ENCODE assay signal across 8 cellular contexts in the genomic region with DNA sequence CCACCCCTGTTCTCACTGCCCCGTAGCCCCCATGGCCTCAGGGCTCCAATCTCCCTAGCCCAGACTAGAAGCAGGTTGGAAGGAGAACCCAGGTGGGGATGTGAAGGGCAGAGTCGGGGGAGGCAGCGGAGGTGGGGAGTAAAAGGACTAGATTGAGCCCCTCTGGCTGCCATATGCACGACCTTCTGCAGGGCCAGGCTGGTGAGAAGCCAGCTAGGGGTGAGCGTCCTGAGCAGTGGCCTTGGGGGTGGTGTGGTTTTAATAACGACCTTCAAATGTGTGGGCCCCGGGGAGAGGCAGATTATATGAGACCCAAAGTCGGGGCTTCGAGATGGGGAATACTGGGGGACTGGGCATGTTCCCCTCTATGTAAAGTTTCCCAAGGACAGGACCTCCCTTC.
DNase-seq lines count a peak whose midpoint lies in the region; FAIRE-seq and TF ChIP-seq lines count a peak whose summit lies in the region.

No MANE protein-coding gene starts in this region.

- POLR2A ChIA-PET in activated CD4-positive, alpha-beta memory T cell treated with anti-CD3 and anti-CD28 coated beads, Interleukin-2, amount 10 ng/mL, durations not matched to agents 7 days and 5 days (lab: Charles Lee), result no interaction called here
- POLR2A ChIA-PET in activated CD4-positive, alpha-beta memory T cell treated with anti-CD3 and anti-CD28 coated beads for 36 hours (lab: Charles Lee), result interaction anchor here (1.0 to 4.7 kb wide), 2 partner anchors 11 to 21 kb away, joined by 3 to 22 read pairs; no protein-coding TSS in a partner anchor

- WGBS in testis, 2 donors, result 40 to 42% methylated on average over 9 of the region's 9 CpGs

- H3K27me3 ChIP-seq in astrocyte (ENCODE audit: insufficient read depth, low read length) (no peaks in the 10 kb centered on the region), mucosa of rectum (ENCODE audit: control insufficient read depth in 2 of 2, insufficient read depth in 2 of 2, low read length in 2 of 2) (no peaks in the 10 kb centered on the region), testis (no peaks in the 10 kb centered on the region)

- no peak overlapping the region for H2AFZ ChIP-seq in astrocyte (ENCODE audit: low read depth, low read length)

- H3K4me3 ChIP-seq in astrocyte (ENCODE audit: insufficient read depth, low read depth, low read length) (no peak overlapping the region), mucosa of rectum (ENCODE audit: low read length in 2 of 2) (peak overlapping the region in 1 of 2 donors; percentile 48), testis (peak overlapping the region in 1 of 2 donors; percentile 70)

- H3K9ac ChIP-seq in astrocyte (ENCODE audit: low read length) (peak overlapping the region; percentile 87), mucosa of rectum (ENCODE audit: low read depth in 1 of 2, low read length in 2 of 2) (peak overlapping the region in 1 of 2 donors; percentile 83)

- H3K27ac ChIP-seq in astrocyte (ENCODE audit: low read depth, low read length) (peak overlapping the region; percentile 94), mucosa of rectum (ENCODE audit: low read depth in 2 of 2, low read length in 2 of 2) (peak overlapping the region; percentile 96 to 97), testis (peak overlapping the region; percentile 97 to 99)

- no peaks in the 10 kb centered on the region for H3K36me3 ChIP-seq in astrocyte (ENCODE audit: insufficient read depth, low read length)
- no peaks in the 10 kb centered on the region for H3K36me3 ChIP-seq in mucosa of rectum (ENCODE audit: control insufficient read depth in 2 of 2, insufficient read depth in 2 of 2, low read length in 2 of 2)
- no peaks in the 10 kb centered on the region for H3K36me3 ChIP-seq in testis (ENCODE audit: low read depth, missing control alignments)

- H3K36me3 Mint-ChIP-seq in activated CD4-positive, alpha-beta memory T cell treated with anti-CD3 and anti-CD28 coated beads, Interleukin-2, amount 10 ng/mL, durations not matched to agents 7 days and 5 days (ENCODE audit: low read depth), result no peaks in the 10 kb centered on the region
- no peaks in the 10 kb centered on the region for H3K36me3 Mint-ChIP-seq in activated CD4-positive, alpha-beta memory T cell treated with anti-CD3 and anti-CD28 coated beads for 36 hours
- no peaks in the 10 kb centered on the region for H3K36me3 Mint-ChIP-seq in astrocyte (ENCODE audit: low read depth, unreplicated experiment)

- H3K79me2 ChIP-seq in astrocyte (ENCODE audit: insufficient read depth, low read length), result no peaks in the 10 kb centered on the region

- H3K4me1 Mint-ChIP-seq in activated CD4-positive, alpha-beta memory T cell treated with anti-CD3 and anti-CD28 coated beads, Interleukin-2, amount 10 ng/mL, durations not matched to agents 7 days and 5 days, result peaks cover 30% of the 10 kb centered on the region
- H3K4me1 Mint-ChIP-seq in activated CD4-positive, alpha-beta memory T cell treated with anti-CD3 and anti-CD28 coated beads for 36 hours (ENCODE audit: low read depth), result peaks cover 30% of the 10 kb centered on the region
- peaks cover 22% of the 10 kb centered on the region for H3K4me1 Mint-ChIP-seq in astrocyte (ENCODE audit: low read depth, unreplicated experiment)

- TF ChIP-seq CTCF in astrocyte (IDR thresholded peaks at IDR 0.05; ENCODE audit: insufficient read depth, low read depth, low read length), result no peak
- TF ChIP-seq CTCF in testis (IDR thresholded peaks at IDR 0.05), result no peak

- H3K9me3 Mint-ChIP-seq in activated CD4-positive, alpha-beta memory T cell treated with anti-CD3 and anti-CD28 coated beads, Interleukin-2, amount 10 ng/mL, durations not matched to agents 7 days and 5 days, result no peaks in the 10 kb centered on the region
- H3K9me3 Mint-ChIP-seq in activated CD4-positive, alpha-beta memory T cell treated with anti-CD3 and anti-CD28 coated beads for 36 hours, result no peaks in the 10 kb centered on the region
- no peaks in the 10 kb centered on the region for H3K9me3 Mint-ChIP-seq in astrocyte (ENCODE audit: unreplicated experiment)

- H3K27ac Mint-ChIP-seq in activated CD4-positive, alpha-beta memory T cell treated with anti-CD3 and anti-CD28 coated beads, Interleukin-2, amount 10 ng/mL, durations not matched to agents 7 days and 5 days, result no peak overlapping the region
- no peak overlapping the region for H3K27ac Mint-ChIP-seq in activated CD4-positive, alpha-beta memory T cell treated with anti-CD3 and anti-CD28 coated beads for 36 hours
- H3K27ac Mint-ChIP-seq in astrocyte (ENCODE audit: unreplicated experiment), result peak overlapping the region; percentile 88

- intact Hi-C loops in activated CD4-positive, alpha-beta memory T cell treated with anti-CD3 and anti-CD28 coated beads for 36 hours (cut with micrococcal nuclease), result loop anchor here (5.0 kb wide), 1 partner anchor 69 kb away; no protein-coding TSS in a partner anchor
- intact Hi-C loops in testis (cut with DNase I; ENCODE audit: low total_unique reads), result loop anchor here (10.0 kb wide), 1 partner anchor 337 kb away; no protein-coding TSS in a partner anchor

- peaks cover 44% of the 10 kb centered on the region for H3K4me1 ChIP-seq in astrocyte (ENCODE audit: insufficient read depth, low read length)
- H3K4me1 ChIP-seq in mucosa of rectum (ENCODE audit: control insufficient read depth in 2 of 2, insufficient read depth in 2 of 2, low read length in 2 of 2), result peaks cover 29 to 34% of the 10 kb centered on the region in 2 donors
- peaks cover 75% of the 10 kb centered on the region for H3K4me1 ChIP-seq in testis

- no peak for TF ChIP-seq POLR2A in testis (IDR thresholded peaks at IDR 0.05)

- CTCF ChIA-PET in activated CD4-positive, alpha-beta memory T cell treated with anti-CD3 and anti-CD28 coated beads, Interleukin-2, amount 10 ng/mL, durations not matched to agents 7 days and 5 days (lab: Charles Lee), result interaction anchor here (1.1 kb wide), 1 partner anchor 23 kb away, joined by 3 read pairs; no protein-coding TSS in a partner anchor
- CTCF ChIA-PET in activated CD4-positive, alpha-beta memory T cell treated with anti-CD3 and anti-CD28 coated beads for 36 hours (lab: Charles Lee), result interaction anchor here (1.8 kb wide), 1 partner anchor 341 kb away, joined by 4 read pairs; no protein-coding TSS in a partner anchor

- no peak for DNase-seq in activated CD4-positive, alpha-beta memory T cell treated with anti-CD3 and anti-CD28 coated beads, Interleukin-2, amount 10 ng/mL, durations not matched to agents 7 days and 5 days
- no peak for DNase-seq in activated CD4-positive, alpha-beta memory T cell treated with anti-CD3 and anti-CD28 coated beads for 36 hours
- no peak for DNase-seq in astrocyte (ENCODE audit: low read depth)
- no peak for DNase-seq in testis
- no peak for DNase-seq in activated CD8-positive, alpha-beta memory T cell treated with anti-CD3 and anti-CD28 coated beads for 24 hours
- no peak for DNase-seq in SW480 (ENCODE audit: low spot score)
- DNase-seq in effector CD8-positive, alpha-beta T cell (lab: John Stamatoyannopoulos, UW), result no peak

- H3K4me3 Mint-ChIP-seq in activated CD4-positive, alpha-beta memory T cell treated with anti-CD3 and anti-CD28 coated beads, Interleukin-2, amount 10 ng/mL, durations not matched to agents 7 days and 5 days, result peak overlapping the region; percentile 30
- H3K4me3 Mint-ChIP-seq in activated CD4-positive, alpha-beta memory T cell treated with anti-CD3 and anti-CD28 coated beads for 36 hours, result no peak overlapping the region
- peak overlapping the region; percentile 68 for H3K4me3 Mint-ChIP-seq in astrocyte (ENCODE audit: unreplicated experiment)

- no peaks in the 10 kb centered on the region for H4K20me1 ChIP-seq in astrocyte (ENCODE audit: insufficient read depth, low read length)

- H3K9me3 ChIP-seq in astrocyte (ENCODE audit: insufficient read depth, low read depth, low read length) (no peaks in the 10 kb centered on the region), mucosa of rectum (ENCODE audit: control insufficient read depth in 2 of 2, low read length in 2 of 2) (no peaks in the 10 kb centered on the region), testis (no peaks in the 10 kb centered on the region)

- peak overlapping the region; percentile 80 for H3K4me2 ChIP-seq in astrocyte (ENCODE audit: low read length)

- FAIRE-seq in astrocyte (lab: Jason Lieb, UNC), result no peak

- peaks cover 26% of the 10 kb centered on the region for H3K27me3 Mint-ChIP-seq in activated CD4-positive, alpha-beta memory T cell treated with anti-CD3 and anti-CD28 coated beads, Interleukin-2, amount 10 ng/mL, durations not matched to agents 7 days and 5 days
- H3K27me3 Mint-ChIP-seq in activated CD4-positive, alpha-beta memory T cell treated with anti-CD3 and anti-CD28 coated beads for 36 hours, result peaks cover 2% of the 10 kb centered on the region
- no peaks in the 10 kb centered on the region for H3K27me3 Mint-ChIP-seq in astrocyte (ENCODE audit: low read depth, unreplicated experiment)
